11 cellular contexts compared by ENCODE assay signal in genomic region chr10:16965740-16966447, GRCh38.
DNase-seq lines count a peak whose midpoint lies in the region; ATAC-seq, FAIRE-seq and TF ChIP-seq lines count a peak whose summit lies in the region.
"Had no signal": no experiment of that assay in that cellular context is flagged by ENCODE, and none has a peak within 500 bp of the region (broad histone marks: within the 10 kb centered on the region; RNA-seq: fewer than 3 reads in every experiment).

No MANE protein-coding gene starts in this region.

- DNase-seq in DMS 273 (lab: John Stamatoyannopoulos, UW; ENCODE audit: unreplicated experiment) (peak; percentile 80), RWPE2 (ENCODE audit: low spot score) (peak; percentile 74), fibroblast of the aortic adventitia (ENCODE audit: low read depth) (peak; percentile 95), renal cortical epithelial cell (ENCODE audit: low read depth) (peak; percentile 98), SKM-1 (lab: John Stamatoyannopoulos, UW; ENCODE audit: unreplicated experiment) (no peak), H7 (no peak), kidney (no peak)
- DNase-seq: NCI-H1436 treated with DMSO at 0.1 percent for 48 hours; stimulated activated naive B cell treated with anti-CD40 and anti-IgM and Interleukin-4, amounts not matched to agents 10 μg/mL and 1 μg/mL and 100 μg/mL, for 72 hours had no signal

- H3K9ac ChIP-seq in kidney (ENCODE audit: low read length in 2 of 2), result no peak overlapping the region

- TF ChIP-seq CTCF in RWPE2 (IDR thresholded peaks at IDR 0.05; ENCODE audit: poor library complexity, severe bottlenecking), result no peak
- TF ChIP-seq CTCF in fibroblast of the aortic adventitia (IDR thresholded peaks at IDR 0.05; ENCODE audit: insufficient read depth, low read length), result no peak
- no peak for TF ChIP-seq CTCF in kidney (IDR thresholded peaks at IDR 0.05; ENCODE audit: borderline replicate concordance, extremely low read depth, insufficient read depth)

- no peaks in the 10 kb centered on the region for H3K36me3 ChIP-seq in RWPE2 (ENCODE audit: low read depth)
- H3K36me3 ChIP-seq in H7 (replicated peaks; ENCODE audit: control insufficient read depth, insufficient read depth, low read length), result no peaks in the 10 kb centered on the region
- peaks cover 2 to 5% of the 10 kb centered on the region in 2 donors for H3K36me3 ChIP-seq in kidney (ENCODE audit: control insufficient read depth in 1 of 2, insufficient read depth in 2 of 2, low read length in 2 of 2)

- H3K27me3 ChIP-seq in RWPE2 (ENCODE audit: insufficient read depth, poor library complexity, severe bottlenecking) (no peaks in the 10 kb centered on the region), H7 (ENCODE audit: control insufficient read depth, insufficient read depth, low read length) (no peaks in the 10 kb centered on the region)

- FAIRE-seq in kidney (lab: Jason Lieb, UNC), result no peak
- FAIRE-seq: colon had no signal

- H3K27ac ChIP-seq in RWPE2 (ENCODE audit: poor library complexity, severe bottlenecking) (peak overlapping the region; percentile 36), kidney (ENCODE audit: low read depth in 2 of 2, low read length in 2 of 2) (no peak overlapping the region)

- intact Hi-C loops in kidney (cut with DNase I), result no loop called here

- no peaks in the 10 kb centered on the region for H3K9me3 ChIP-seq in RWPE2 (ENCODE audit: severe bottlenecking)
- no peaks in the 10 kb centered on the region for H3K9me3 ChIP-seq in kidney (ENCODE audit: control insufficient read depth in 1 of 2, low read length in 2 of 2)

- ATAC-seq in RWPE2 (ENCODE audit: low read depth), result peak; percentile 96
- no peak for ATAC-seq in GM18861 (IDR thresholded peaks at IDR 0.05; ENCODE audit: unreplicated experiment)
- ATAC-seq: stimulated activated naive B cell treated with anti-CD40 and anti-IgM and Interleukin-4, amounts not matched to agents 10 μg/mL and 1 μg/mL and 100 μg/mL, for 72 hours had no signal

- no peak overlapping the region for H3K4me3 ChIP-seq in RWPE2 (ENCODE audit: severe bottlenecking)
- H3K4me3 ChIP-seq in fibroblast of the aortic adventitia (ENCODE audit: low read depth, low read length), result no peak overlapping the region
- H3K4me3 ChIP-seq in H7 (ENCODE audit: insufficient read depth, low read depth, low read length), result no peak overlapping the region
- H3K4me3 ChIP-seq in kidney (ENCODE audit: low read length in 2 of 2), result no peak overlapping the region

- peaks cover 15% of the 10 kb centered on the region for H3K4me1 ChIP-seq in RWPE2 (ENCODE audit: insufficient read depth, poor library complexity, severe bottlenecking)
- peaks cover 4 to 6% of the 10 kb centered on the region in 2 donors for H3K4me1 ChIP-seq in kidney (ENCODE audit: control insufficient read depth in 1 of 2, insufficient read depth in 1 of 2, low read depth in 1 of 2, low read length in 2 of 2)

Comparison
In these comparisons a context has a peak if more than half of its experiments do, and no peak if none do; other contexts are left out.
1. DNase-seq: peak in DMS 273 (single experiment), RWPE2 (single experiment), fibroblast of the aortic adventitia (single experiment) and renal cortical epithelial cell (single experiment); none in SKM-1 (single experiment), H7 (single experiment) and kidney (single experiment).